ENCODE assay signal across 8 cellular contexts in genomic region chr14:61988240-61988639, GRCh38.
"Had no signal": no experiment of that assay in that cellular context is flagged by ENCODE, and none has a peak within 500 bp of the region (broad histone marks: within the 10 kb centered on the region; RNA-seq: fewer than 3 reads in every experiment).

No MANE protein-coding gene starts in this region.

- DNase-seq: GDM1, GF-D8 had no signal

- H3K4me3 ChIP-seq: GM12878 had no signal

- FAIRE-seq: G401.6, GM12878, GM12891, GM12892, GM18507, GM19239 had no signal

- ATAC-seq: GM12878 had no signal
